In genomic region chr10:68139451-68140272, GRCh38 we compare ENCODE assay signal across 36 cellular contexts. TPM values are rescaled to one million over a fixed set of nuclear protein-coding genes. Genes with fewer than 3 reads are reported as not detected.
DNase-seq lines count a peak whose midpoint lies in the region; ATAC-seq and TF ChIP-seq lines count a peak whose summit lies in the region.
"Had no signal": no experiment of that assay in that cellular context is flagged by ENCODE, and none has a peak within 500 bp of the region (broad histone marks: within the 10 kb centered on the region; RNA-seq: fewer than 3 reads in every experiment).

No MANE protein-coding gene starts in this region.

- POLR2A ChIA-PET in HEK293T (lab: Yijun Ruan, JAX): no interaction called here
- POLR2A ChIA-PET in CD8-positive, alpha-beta T cell (lab: Charles Lee): no interaction called here

- H3K27me3 ChIP-seq in CD8-positive, alpha-beta T cell (ENCODE audit: insufficient read depth, low read length): no peaks in the 10 kb centered on the region
- H3K27me3 ChIP-seq: colonic mucosa, sigmoid colon had no signal

- no peaks in the 10 kb centered on the region for H3K4me1 ChIP-seq in CD8-positive, alpha-beta T cell (ENCODE audit: insufficient read depth, low read length)
- H3K4me1 ChIP-seq: colonic mucosa, lower lobe of right lung, parathyroid adenoma had no signal

- no peaks in the 10 kb centered on the region for H3K4me1 Mint-ChIP-seq in CD8-positive, alpha-beta T cell (ENCODE audit: low read depth)
- H3K4me1 Mint-ChIP-seq in effector memory CD8-positive, alpha-beta T cell (ENCODE audit: low read depth in 2 of 2): no peaks in the 10 kb centered on the region
- H3K4me1 Mint-ChIP-seq: activated T-helper 17 cell treated with anti-CD3 and anti-CD28 coated beads, Interleukin-2, amount 50 U/mL, for 72 hours; B cell; neural crest cell had no signal

- CTCF ChIA-PET in HEK293T (lab: Yijun Ruan, JAX): interaction anchor here (1.1 kb wide), 1 partner anchor 267 kb away, joined by 3 read pairs; the partner anchor contains the start of gene RUFY2
- CTCF ChIA-PET in CD8-positive, alpha-beta T cell (lab: Charles Lee): interaction anchor here (0.6 kb wide), 1 partner anchor 360 kb away, joined by 3 read pairs; no protein-coding TSS in a partner anchor

- no peak overlapping the region for H3K27ac ChIP-seq in CD8-positive, alpha-beta T cell (ENCODE audit: low read depth, low read length)
- H3K27ac ChIP-seq: colonic mucosa, lower lobe of right lung, parathyroid adenoma, RWPE1, sigmoid colon had no signal

- TF ChIP-seq CTCF in AG10803 (conservative IDR thresholded peaks at IDR 0.05; ENCODE audit: low read length) (no peak), astrocyte of the spinal cord (IDR thresholded peaks at IDR 0.05; ENCODE audit: low read depth, low read length) (no peak)
- TF ChIP-seq CTCF in CD8-positive, alpha-beta T cell (IDR thresholded peaks at IDR 0.05): no peak

- H3K4me3 ChIP-seq in AG10803 (ENCODE audit: low read length) (no peak overlapping the region), astrocyte of the spinal cord (ENCODE audit: low read depth, low read length) (no peak overlapping the region)
- no peak overlapping the region for H3K4me3 ChIP-seq in CD8-positive, alpha-beta T cell (ENCODE audit: low read depth, low read length)
- H3K4me3 ChIP-seq: A549, colonic mucosa, lower lobe of right lung, sigmoid colon had no signal

- H3K36me3 Mint-ChIP-seq in CD8-positive, alpha-beta T cell: no peaks in the 10 kb centered on the region
- no peaks in the 10 kb centered on the region for H3K36me3 Mint-ChIP-seq in effector memory CD8-positive, alpha-beta T cell (ENCODE audit: insufficient read depth)

- peaks cover 8% of the 10 kb centered on the region for H3K27me3 Mint-ChIP-seq in CD8-positive, alpha-beta T cell (ENCODE audit: low read depth)
- H3K27me3 Mint-ChIP-seq in effector memory CD8-positive, alpha-beta T cell: peaks cover 15 to 24% of the 10 kb centered on the region in 2 donors

- H3K4me3 Mint-ChIP-seq in CD8-positive, alpha-beta T cell: no peak overlapping the region
- no peak overlapping the region for H3K4me3 Mint-ChIP-seq in effector memory CD8-positive, alpha-beta T cell
- H3K4me3 Mint-ChIP-seq: activated CD8-positive, alpha-beta T cell treated with anti-CD3 and anti-CD28 coated beads for 36 hours; activated T-helper 17 cell treated with anti-CD3 and anti-CD28 coated beads, Interleukin-2, amount 50 U/mL, for 72 hours; B cell; neural crest cell; T-helper 1 cell treated with Interleukin-12 subunit alpha and Interleukin-12 subunit beta and Interleukin-4 antibody, amounts not matched to agents 30 μg/mL and 1 μg/mL, for 36 hours had no signal

- in situ Hi-C loops in astrocyte of the spinal cord (cut with HindIII; ENCODE audit: low sequenced_read_pairs): no loop called here

- no peaks in the 10 kb centered on the region for H3K9me3 ChIP-seq in CD8-positive, alpha-beta T cell (ENCODE audit: low read length)
- H3K9me3 ChIP-seq: A549, colonic mucosa, lower lobe of right lung, sigmoid colon, SK-N-SH had no signal

- intact Hi-C loops in CD8-positive, alpha-beta T cell (cut with DNase I, micrococcal nuclease): no loop called here

- H3K36me3 ChIP-seq in CD8-positive, alpha-beta T cell (ENCODE audit: insufficient read depth, low read length): no peaks in the 10 kb centered on the region
- H3K36me3 ChIP-seq: colonic mucosa, lower lobe of right lung, sigmoid colon had no signal

- DNase-seq in AG10803 (ENCODE audit: low read depth) (peak; percentile 69), HEK293T (ENCODE audit: extremely low spot score) (no peak), astrocyte of the spinal cord (ENCODE audit: low read depth, low spot score) (peak; percentile 55), left kidney (ENCODE audit: low read depth, low spot score) (peak; percentile 65), SHP77 treated with DMSO at 0.1 percent for 48 hours (lab: John Stamatoyannopoulos, UW) (no peak)
- no peak for DNase-seq in CD8-positive, alpha-beta T cell
- no peak for DNase-seq in effector memory CD8-positive, alpha-beta T cell
- DNase-seq: activated CD8-positive, alpha-beta T cell treated with anti-CD3 and anti-CD28 coated beads for 36 hours; activated naive CD4-positive, alpha-beta T cell treated with anti-CD3 and anti-CD28 coated beads, Interleukin-2, amount 50 U/mL, for 16 hours; amygdala; colonic mucosa; DMS153; effector memory CD4-positive, alpha-beta T cell; erythroblast; H7; lower lobe of right lung; MV-4-11; NCI-H146; NCI-H446 treated with DMSO at 0.1 percent for 48 hours; NCI-H82; sigmoid colon; SK-N-SH; stimulated activated CD4-positive, alpha-beta T cell treated with anti-CD3 and anti-CD28 coated beads, Interleukin-15, amount 100 ng/mL, for 24 hours; stimulated activated naive CD4-positive, alpha-beta T cell had no signal

- H3K9me3 Mint-ChIP-seq in CD8-positive, alpha-beta T cell: no peaks in the 10 kb centered on the region
- no peaks in the 10 kb centered on the region for H3K9me3 Mint-ChIP-seq in effector memory CD8-positive, alpha-beta T cell
- H3K9me3 Mint-ChIP-seq: activated CD8-positive, alpha-beta T cell treated with anti-CD3 and anti-CD28 coated beads for 36 hours; activated T-helper 17 cell treated with anti-CD3 and anti-CD28 coated beads, Interleukin-2, amount 50 U/mL, for 72 hours; neural crest cell; T-helper 1 cell treated with Interleukin-12 subunit alpha and Interleukin-12 subunit beta and Interleukin-4 antibody, amounts not matched to agents 30 μg/mL and 1 μg/mL, for 36 hours had no signal

- ATAC-seq in CD8-positive, alpha-beta T cell: no peak
- ATAC-seq in effector memory CD8-positive, alpha-beta T cell (replicated peaks): no peak
- no peak for ATAC-seq in GM21515 (IDR thresholded peaks at IDR 0.05; ENCODE audit: unreplicated experiment)
- ATAC-seq: A549; activated CD4-positive, CD25-positive, alpha-beta regulatory T cell treated with anti-CD3 and anti-CD28 coated beads, Interleukin-2, amount 50 U/mL, for 24 hours; activated CD8-positive, alpha-beta T cell treated with anti-CD3 and anti-CD28 coated beads for 36 hours; activated T-helper 17 cell treated with anti-CD3 and anti-CD28 coated beads, Interleukin-2, amount 50 U/mL, for 72 hours; lower lobe of right lung had no signal

- H3K27ac Mint-ChIP-seq in CD8-positive, alpha-beta T cell: no peak overlapping the region
- H3K27ac Mint-ChIP-seq in effector memory CD8-positive, alpha-beta T cell: no peak overlapping the region
- H3K27ac Mint-ChIP-seq: activated CD8-positive, alpha-beta T cell treated with anti-CD3 and anti-CD28 coated beads for 36 hours; activated T-helper 17 cell treated with anti-CD3 and anti-CD28 coated beads, Interleukin-2, amount 50 U/mL, for 72 hours; B cell; T-helper 1 cell treated with Interleukin-12 subunit alpha and Interleukin-12 subunit beta and Interleukin-4 antibody, amounts not matched to agents 30 μg/mL and 1 μg/mL, for 36 hours had no signal

TF ChIP-seq in HEK293T, 16 proteins besides CTCF, POLR2A, EP300 and RAD21:
- TF ChIP-seq FOXK2 (IDR thresholded peaks at IDR 0.05) (no peak), BHLHE40 (IDR thresholded peaks at IDR 0.05; ENCODE audit: borderline replicate concordance) (no peak), PKNOX1 (IDR thresholded peaks at IDR 0.05) (peak; percentile 38)

RNA-seq across cellular contexts. Expression of gene MYPN, which starts 30.4 kb away (rescaled TPM):
- total RNA-seq in CD8-positive, alpha-beta T cell: not detected
- total RNA-seq: activated CD8-positive, alpha-beta T cell treated with anti-CD3 and anti-CD28 coated beads for 36 hours; B cell; bronchial epithelial cell; H7; lower lobe of right lung; mucosa of gallbladder; neural crest cell; sigmoid colon; temporal lobe had no signal

Comparison
In these comparisons a context has a peak if more than half of its experiments do, and no peak if none do; other contexts are left out.
1. DNase-seq: peak in AG10803 (single experiment), astrocyte of the spinal cord (single experiment) and left kidney (single experiment); none in HEK293T (single experiment), CD8-positive, alpha-beta T cell (0 of 7), SHP77 treated with DMSO at 0.1 percent for 48 hours (single experiment) and effector memory CD8-positive, alpha-beta T cell (0 of 3).